15 cellular contexts compared by ENCODE assay signal in the genomic region with DNA sequence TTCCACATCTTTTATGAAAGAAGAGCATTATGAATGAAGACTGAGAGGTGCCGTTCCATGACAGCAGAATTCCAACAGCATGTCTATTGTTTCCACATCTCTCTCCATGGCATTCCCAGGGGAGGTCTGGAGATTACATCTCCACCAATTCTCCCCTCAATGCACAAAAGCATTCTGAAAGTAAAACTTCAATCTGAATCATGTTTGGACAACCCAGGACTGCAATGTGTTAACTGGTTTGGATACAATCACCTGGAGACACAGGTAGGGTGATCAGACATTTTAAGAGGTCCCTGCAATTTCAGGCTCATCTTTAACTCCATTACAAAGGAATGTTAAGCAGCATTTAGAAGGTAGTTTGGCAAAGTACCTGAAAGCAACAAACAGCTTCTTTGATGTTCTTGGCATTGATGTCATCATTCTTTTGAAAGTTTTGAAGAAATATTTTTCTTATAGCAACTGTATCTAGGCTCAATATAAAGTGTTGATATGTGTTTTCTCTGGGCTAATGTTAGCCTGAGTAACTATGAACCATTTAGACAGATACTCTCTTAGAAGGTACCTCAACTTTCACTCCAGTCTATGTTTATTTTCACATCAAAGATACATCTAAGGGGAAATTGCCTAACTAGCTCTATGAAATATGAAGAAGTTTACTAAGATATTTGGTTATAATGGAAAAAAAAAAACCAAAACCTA.
DNase-seq lines count a peak whose midpoint lies in the region; ATAC-seq and TF ChIP-seq lines count a peak whose summit lies in the region.
"Had no signal": no experiment of that assay in that cellular context is flagged by ENCODE, and none has a peak within 500 bp of the region (broad histone marks: within the 10 kb centered on the region; RNA-seq: fewer than 3 reads in every experiment).

No MANE protein-coding gene starts in this region.

- no peak for TF ChIP-seq POLR2A in uterus (IDR thresholded peaks at IDR 0.05)

- peak overlapping the region; percentile 66 to 69 for H3K27ac Mint-ChIP-seq in activated naive CD4-positive, alpha-beta T cell treated with anti-CD3 and anti-CD28 coated beads, Interleukin-2, amount 50 U/mL, for 72 hours
- H3K27ac Mint-ChIP-seq in activated CD8-positive, alpha-beta T cell treated with anti-CD3 and anti-CD28 coated beads, Interleukin-2, amount 10 ng/mL, durations not matched to agents 7 days and 5 days = no peak overlapping the region
- H3K27ac Mint-ChIP-seq in type B pancreatic cell = peak overlapping the region; percentile 65
- H3K27ac Mint-ChIP-seq: nephron progenitor cell had no signal

- peaks cover 9% of the 10 kb centered on the region for H3K4me1 Mint-ChIP-seq in activated CD8-positive, alpha-beta T cell treated with anti-CD3 and anti-CD28 coated beads, Interleukin-2, amount 10 ng/mL, durations not matched to agents 7 days and 5 days (ENCODE audit: low read depth)
- peaks cover 36% of the 10 kb centered on the region for H3K4me1 Mint-ChIP-seq in type B pancreatic cell (ENCODE audit: unreplicated experiment)

- intact Hi-C loops in uterus (cut with DNase I; ENCODE audit: low total_unique reads) = no loop called here

- H3K27me3 Mint-ChIP-seq in activated CD8-positive, alpha-beta T cell treated with anti-CD3 and anti-CD28 coated beads, Interleukin-2, amount 10 ng/mL, durations not matched to agents 7 days and 5 days (ENCODE audit: low read depth) = no peaks in the 10 kb centered on the region
- no peaks in the 10 kb centered on the region for H3K27me3 Mint-ChIP-seq in type B pancreatic cell

- H3K9me3 ChIP-seq in uterus = no peaks in the 10 kb centered on the region
- H3K9me3 ChIP-seq: spleen had no signal

- no peak for TF ChIP-seq CTCF in fibroblast of pulmonary artery (IDR thresholded peaks at IDR 0.05; ENCODE audit: low read length, missing control alignments)
- no peak for TF ChIP-seq CTCF in type B pancreatic cell (conservative IDR thresholded peaks at IDR 0.05)
- TF ChIP-seq CTCF in uterus (IDR thresholded peaks at IDR 0.05) = no peak

- no peak overlapping the region for H3K4me3 ChIP-seq in fibroblast of pulmonary artery (replicated peaks; ENCODE audit: low read depth, low read length)
- H3K4me3 ChIP-seq in uterus = no peak overlapping the region
- H3K4me3 ChIP-seq: spleen had no signal

- H3K9me3 Mint-ChIP-seq in activated naive CD4-positive, alpha-beta T cell treated with anti-CD3 and anti-CD28 coated beads, Interleukin-2, amount 50 U/mL, for 72 hours = peaks cover 8 to 10% of the 10 kb centered on the region in 2 donors
- H3K9me3 Mint-ChIP-seq in activated CD8-positive, alpha-beta T cell treated with anti-CD3 and anti-CD28 coated beads, Interleukin-2, amount 10 ng/mL, durations not matched to agents 7 days and 5 days (ENCODE audit: insufficient read depth) = no peaks in the 10 kb centered on the region
- no peaks in the 10 kb centered on the region for H3K9me3 Mint-ChIP-seq in type B pancreatic cell
- H3K9me3 Mint-ChIP-seq: nephron progenitor cell had no signal

- H3K36me3 ChIP-seq in uterus = no peaks in the 10 kb centered on the region
- H3K36me3 ChIP-seq: spleen had no signal

- no peak overlapping the region for H3K27ac ChIP-seq in uterus

- peaks cover 4 to 7% of the 10 kb centered on the region in 2 donors for H3K36me3 Mint-ChIP-seq in activated naive CD4-positive, alpha-beta T cell treated with anti-CD3 and anti-CD28 coated beads, Interleukin-2, amount 50 U/mL, for 72 hours
- H3K36me3 Mint-ChIP-seq in activated CD8-positive, alpha-beta T cell treated with anti-CD3 and anti-CD28 coated beads, Interleukin-2, amount 10 ng/mL, durations not matched to agents 7 days and 5 days (ENCODE audit: low read depth) = peaks cover 22% of the 10 kb centered on the region
- peaks cover 4% of the 10 kb centered on the region for H3K36me3 Mint-ChIP-seq in type B pancreatic cell

- POLR2A ChIA-PET in activated CD8-positive, alpha-beta T cell treated with anti-CD3 and anti-CD28 coated beads, Interleukin-2, amount 10 ng/mL, durations not matched to agents 7 days and 5 days (lab: Charles Lee) = no interaction called here

- CTCF ChIA-PET in activated CD8-positive, alpha-beta T cell treated with anti-CD3 and anti-CD28 coated beads, Interleukin-2, amount 10 ng/mL, durations not matched to agents 7 days and 5 days (lab: Charles Lee) = interaction anchor here (0.7 to 3.9 kb wide), 2 partner anchors 14 to 237 kb away, joined by 3 to 15 read pairs; a partner anchor contains a TSS

- ATAC-seq in activated naive CD4-positive, alpha-beta T cell treated with anti-CD3 and anti-CD28 coated beads, Interleukin-2, amount 50 U/mL, for 72 hours = peak; percentile 46 to 89
- ATAC-seq in activated CD8-positive, alpha-beta T cell treated with anti-CD3 and anti-CD28 coated beads, Interleukin-2, amount 10 ng/mL, durations not matched to agents 7 days and 5 days = peak; percentile 74
- ATAC-seq: Right ventricle myocardium inferior had no signal

- no peaks in the 10 kb centered on the region for H3K4me1 ChIP-seq in uterus

- H3K27me3 ChIP-seq in uterus = no peaks in the 10 kb centered on the region
- H3K27me3 ChIP-seq: spleen had no signal

- H3K4me3 Mint-ChIP-seq in activated CD8-positive, alpha-beta T cell treated with anti-CD3 and anti-CD28 coated beads, Interleukin-2, amount 10 ng/mL, durations not matched to agents 7 days and 5 days = no peak overlapping the region
- peak overlapping the region; percentile 42 for H3K4me3 Mint-ChIP-seq in type B pancreatic cell
- H3K4me3 Mint-ChIP-seq: nephron progenitor cell had no signal

- DNase-seq in activated naive CD4-positive, alpha-beta T cell treated with anti-CD3 and anti-CD28 coated beads, Interleukin-2, amount 50 U/mL, for 72 hours (ENCODE audit: low spot score in 2 of 2) = no peak
- no peak for DNase-seq in activated naive CD4-positive, alpha-beta T cell treated with Interleukin-2 at 50 U/mL for 16 hours
- no peak for DNase-seq in activated CD8-positive, alpha-beta T cell treated with anti-CD3 and anti-CD28 coated beads, Interleukin-2, amount 10 ng/mL, durations not matched to agents 7 days and 5 days
- DNase-seq in fibroblast of pulmonary artery (ENCODE audit: low read depth) (peak; percentile 50), type B pancreatic cell (ENCODE audit: extremely low spot score, unreplicated experiment) (no peak), hypothalamus (lab: John Stamatoyannopoulos, UW) (no peak), UCSD-AML1 (lab: John Stamatoyannopoulos, UW; ENCODE audit: unreplicated experiment) (no peak), uterus (no peak)
- DNase-seq: DMS79, kidney, MV-4-11, NCI-H446, nephron progenitor cell, spleen had no signal
